ENCODE assay signal across 1 cellular context in genomic region chr5:145775893-145776444, GRCh38.
TF ChIP-seq lines count a peak whose summit lies in the region.

No MANE protein-coding gene starts in this region.

TF ChIP-seq in HepG2, 621 proteins besides CTCF, POLR2A, EP300 and RAD21 (continued from another document):
- TF ChIP-seq, protein P1, sequence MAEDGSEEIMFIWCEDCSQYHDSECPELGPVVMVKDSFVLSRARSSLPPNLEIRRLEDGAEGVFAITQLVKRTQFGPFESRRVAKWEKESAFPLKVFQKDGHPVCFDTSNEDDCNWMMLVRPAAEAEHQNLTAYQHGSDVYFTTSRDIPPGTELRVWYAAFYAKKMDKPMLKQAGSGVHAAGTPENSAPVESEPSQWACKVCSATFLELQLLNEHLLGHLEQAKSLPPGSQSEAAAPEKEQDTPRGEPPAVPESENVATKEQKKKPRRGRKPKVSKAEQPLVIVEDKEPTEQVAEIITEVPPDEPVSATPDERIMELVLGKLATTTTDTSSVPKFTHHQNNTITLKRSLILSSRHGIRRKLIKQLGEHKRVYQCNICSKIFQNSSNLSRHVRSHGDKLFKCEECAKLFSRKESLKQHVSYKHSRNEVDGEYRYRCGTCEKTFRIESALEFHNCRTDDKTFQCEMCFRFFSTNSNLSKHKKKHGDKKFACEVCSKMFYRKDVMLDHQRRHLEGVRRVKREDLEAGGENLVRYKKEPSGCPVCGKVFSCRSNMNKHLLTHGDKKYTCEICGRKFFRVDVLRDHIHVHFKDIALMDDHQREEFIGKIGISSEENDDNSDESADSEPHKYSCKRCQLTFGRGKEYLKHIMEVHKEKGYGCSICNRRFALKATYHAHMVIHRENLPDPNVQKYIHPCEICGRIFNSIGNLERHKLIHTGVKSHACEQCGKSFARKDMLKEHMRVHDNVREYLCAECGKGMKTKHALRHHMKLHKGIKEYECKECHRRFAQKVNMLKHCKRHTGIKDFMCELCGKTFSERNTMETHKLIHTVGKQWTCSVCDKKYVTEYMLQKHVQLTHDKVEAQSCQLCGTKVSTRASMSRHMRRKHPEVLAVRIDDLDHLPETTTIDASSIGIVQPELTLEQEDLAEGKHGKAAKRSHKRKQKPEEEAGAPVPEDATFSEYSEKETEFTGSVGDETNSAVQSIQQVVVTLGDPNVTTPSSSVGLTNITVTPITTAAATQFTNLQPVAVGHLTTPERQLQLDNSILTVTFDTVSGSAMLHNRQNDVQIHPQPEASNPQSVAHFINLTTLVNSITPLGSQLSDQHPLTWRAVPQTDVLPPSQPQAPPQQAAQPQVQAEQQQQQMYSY (CRISPR knock-in tag; IDR thresholded peaks at IDR 0.05): no peak
- no peak for TF ChIP-seq SRF (IDR thresholded peaks at IDR 0.05; ENCODE audit: low read depth, low read length)
TF ChIP-seq in HepG2: peak in this region for 8.
